Comparison of ENCODE assay signal across 21 cellular contexts in the genomic region with DNA sequence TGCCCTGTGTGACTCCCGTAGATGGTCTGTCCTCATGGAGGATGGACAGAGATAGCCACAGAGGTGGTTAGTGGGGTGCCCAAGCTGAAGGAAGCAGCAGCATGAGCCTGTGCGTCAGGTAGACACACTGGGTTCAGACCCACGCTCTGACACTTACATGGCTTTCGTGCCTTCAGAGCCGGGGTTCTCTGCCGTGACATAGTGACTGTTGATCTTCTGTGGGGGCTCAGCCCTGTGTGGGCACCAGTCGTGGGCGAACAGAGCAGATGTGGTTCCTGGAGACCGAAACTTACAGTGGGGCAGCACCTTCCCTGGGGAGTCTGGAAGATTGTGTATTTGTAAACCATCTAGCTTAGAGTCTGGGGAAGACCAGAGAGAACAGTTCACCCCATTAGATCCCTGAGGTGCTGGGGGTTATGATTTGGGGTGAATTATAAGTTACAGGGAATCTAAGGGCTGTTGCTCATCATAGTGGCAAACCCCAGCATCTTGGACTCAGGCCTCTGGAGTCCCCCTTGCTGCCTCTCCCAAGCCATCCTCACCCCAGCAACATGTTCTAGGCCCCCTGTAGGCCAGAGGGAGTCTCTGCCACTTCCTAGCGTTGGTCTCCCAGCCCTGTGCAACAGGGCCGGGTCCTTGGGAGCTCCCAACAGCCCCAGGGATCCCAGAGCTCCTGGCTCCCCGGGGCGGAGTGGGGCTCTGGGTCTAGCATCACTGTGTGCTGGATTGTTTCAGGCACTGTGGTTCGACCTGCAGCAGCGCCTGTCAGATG. TPM values are rescaled to one million over a fixed set of nuclear protein-coding genes. Genes with fewer than 3 reads are reported as not detected.
DNase-seq lines count a peak whose midpoint lies in the region; ATAC-seq, FAIRE-seq and TF ChIP-seq lines count a peak whose summit lies in the region.
"Had no signal": no experiment of that assay in that cellular context is flagged by ENCODE, and none has a peak within 500 bp of the region (broad histone marks: within the 10 kb centered on the region; RNA-seq: fewer than 3 reads in every experiment).

No MANE protein-coding gene starts in this region.

- TF ChIP-seq CTCF in fibroblast of pulmonary artery (IDR thresholded peaks at IDR 0.05; ENCODE audit: low read length, missing control alignments): peak; percentile 8

- TF ChIP-seq POLR2A in H54 (IDR thresholded peaks at IDR 0.05; ENCODE audit: low read depth, low read length): no peak

- no peak overlapping the region for H3K4me3 Mint-ChIP-seq in stimulated activated effector memory CD8-positive, alpha-beta T cell treated with anti-CD3 and anti-CD28 coated beads, Interleukin-12 subunit alpha, Interleukin-12 subunit beta, amount 100 ng/mL, for 72 hours
- H3K4me3 Mint-ChIP-seq: activated naive CD8-positive, alpha-beta T cell; activated T-cell treated with anti-CD3 and anti-CD28 coated beads, Interleukin-2, amount 50 U/mL, for 24 hours had no signal

- H3K4me1 Mint-ChIP-seq in stimulated activated effector memory CD8-positive, alpha-beta T cell treated with anti-CD3 and anti-CD28 coated beads, Interleukin-12 subunit alpha, Interleukin-12 subunit beta, amount 100 ng/mL, for 72 hours: no peaks in the 10 kb centered on the region

- no peak overlapping the region for H3K27ac Mint-ChIP-seq in stimulated activated effector memory CD8-positive, alpha-beta T cell treated with anti-CD3 and anti-CD28 coated beads, Interleukin-12 subunit alpha, Interleukin-12 subunit beta, amount 100 ng/mL, for 72 hours
- H3K27ac Mint-ChIP-seq: activated naive CD8-positive, alpha-beta T cell; activated T-cell treated with anti-CD3 and anti-CD28 coated beads, Interleukin-2, amount 50 U/mL, for 24 hours had no signal

- no peaks in the 10 kb centered on the region for H3K36me3 Mint-ChIP-seq in stimulated activated effector memory CD8-positive, alpha-beta T cell treated with anti-CD3 and anti-CD28 coated beads, Interleukin-12 subunit alpha, Interleukin-12 subunit beta, amount 100 ng/mL, for 72 hours
- H3K36me3 Mint-ChIP-seq: activated naive CD8-positive, alpha-beta T cell had no signal

- no peak overlapping the region for H3K4me3 ChIP-seq in fibroblast of pulmonary artery (replicated peaks; ENCODE audit: low read depth, low read length)
- H3K4me3 ChIP-seq: breast epithelium, Peyer's patch, psoas muscle, thyroid gland had no signal

- no peaks in the 10 kb centered on the region for H3K9me3 Mint-ChIP-seq in stimulated activated effector memory CD8-positive, alpha-beta T cell treated with anti-CD3 and anti-CD28 coated beads, Interleukin-12 subunit alpha, Interleukin-12 subunit beta, amount 100 ng/mL, for 72 hours
- H3K9me3 Mint-ChIP-seq: activated T-cell treated with anti-CD3 and anti-CD28 coated beads, Interleukin-2, amount 50 U/mL, for 24 hours had no signal

- in situ Hi-C loops in KBM-7 (cut with MboI; ENCODE audit: low pct_unique_long_range_greater_than_20kb, low sequenced_read_pairs): no loop called here

- ATAC-seq in stimulated activated effector memory CD8-positive, alpha-beta T cell treated with anti-CD3 and anti-CD28 coated beads, Interleukin-12 subunit alpha, Interleukin-12 subunit beta, amount 100 ng/mL, for 72 hours: peak; percentile 42
- ATAC-seq: psoas muscle had no signal

- DNase-seq in DMS53 (lab: John Stamatoyannopoulos, UW) (peak; percentile 44), DMS53 treated with DMSO at 0.1 percent for 48 hours (lab: John Stamatoyannopoulos, UW; ENCODE audit: unreplicated experiment) (no peak), KBM-7 (peak; percentile 9), fibroblast of pulmonary artery (ENCODE audit: low read depth) (no peak), DMS79 treated with DMSO at 0.1 percent for 48 hours (lab: John Stamatoyannopoulos, UW) (no peak), H54 (ENCODE audit: insufficient read length, low spot score) (no peak), occipital lobe (lab: John Stamatoyannopoulos, UW) (no peak)
- DNase-seq in stimulated activated effector memory CD8-positive, alpha-beta T cell treated with anti-CD3 and anti-CD28 coated beads, Interleukin-12 subunit alpha, Interleukin-12 subunit beta, amount 100 ng/mL, for 72 hours (ENCODE audit: low spot score in 2 of 2): no peak
- DNase-seq: activated T-cell treated with anti-CD3 and anti-CD28 coated beads, Interleukin-2, amount 50 U/mL, for 24 hours; KG1; NCI-H82; Peyer's patch; psoas muscle had no signal

- FAIRE-seq in H54 (lab: Jason Lieb, UNC): no peak
- FAIRE-seq: TTC549 had no signal

RNA-seq across cellular contexts. Expression of a gene that starts 28.6 kb away (rescaled TPM):
- 1.9 TPM for total RNA-seq in occipital lobe
- total RNA-seq: Daoy, dermis blood vessel endothelial cell, lower leg skin, psoas muscle had no signal

RNA-seq across cellular contexts. Expression of a gene that starts 43.6 kb away (rescaled TPM):
- 0.31 TPM for total RNA-seq in occipital lobe

RNA-seq across cellular contexts. Expression of a gene that starts 45.9 kb away (rescaled TPM):
- total RNA-seq in occipital lobe: not detected
- total RNA-seq: A172, breast epithelium, Daoy, dermis blood vessel endothelial cell, lower leg skin, Peyer's patch, thyroid gland had no signal

Comparison
In these comparisons a context has a peak if more than half of its experiments do, and no peak if none do; other contexts are left out.
1. DNase-seq: peak in DMS53 (single experiment) and KBM-7 (single experiment); none in DMS53 treated with DMSO at 0.1 percent for 48 hours (single experiment), fibroblast of pulmonary artery (single experiment), stimulated activated effector memory CD8-positive, alpha-beta T cell treated with anti-CD3 and anti-CD28 coated beads, Interleukin-12 subunit alpha, Interleukin-12 subunit beta, amount 100 ng/mL, for 72 hours (0 of 2), DMS79 treated with DMSO at 0.1 percent for 48 hours (single experiment), H54 (single experiment) and occipital lobe (single experiment).